In genomic region chr15:23095796-23096195, GRCh38 we compare ENCODE assay signal across 25 cellular contexts. TPM values are rescaled to one million over a fixed set of nuclear protein-coding genes. Genes with fewer than 3 reads are reported as not detected.
"Had no signal": no experiment of that assay in that cellular context is flagged by ENCODE, and none has a peak within 500 bp of the region (broad histone marks: within the 10 kb centered on the region; RNA-seq: fewer than 3 reads in every experiment).

No MANE protein-coding gene starts in this region.

- H3K4me1 ChIP-seq: SJCRH30 had no signal

- H3K4me3 ChIP-seq: SJCRH30 had no signal

- DNase-seq: KBM-7, MV-4-11, NCI-H1092, NCI-H1105 treated with DMSO at 0.1 percent for 48 hours, NCI-H1436, NCI-H187, NCI-H2029, NCI-H2081 treated with DMSO at 0.1 percent for 48 hours, NCI-H2171, NCI-H226, NCI-H446, NCI-H510A, NCI-H524 treated with DMSO at 0.1 percent for 48 hours, NCI-H774, PC-3, SHP77 treated with DMSO at 0.1 percent for 48 hours, SJCRH30 had no signal

- H3K36me3 ChIP-seq: SJCRH30 had no signal

- H3K27ac ChIP-seq: HL-60, SJCRH30 had no signal

- H3K9me3 ChIP-seq: SJCRH30 had no signal

- ATAC-seq: Panc1, PC-3, Right ventricle myocardium inferior, SK-N-SH treated with all-trans-retinoic acid at 6 μM for 48 hours had no signal

- H3K27me3 ChIP-seq: SJCRH30 had no signal

RNA-seq across cellular contexts. Expression of gene GOLGA6L1, which starts 40.8 kb away (rescaled TPM):
- total RNA-seq: LHCN-M2; MCF 10A; PC-3; Right ventricle myocardium inferior; RPMI7951; SJCRH30; T-helper 1 cell treated with Interleukin-12 subunit alpha and Interleukin-12 subunit beta and Interleukin-4 antibody, amounts not matched to agents 30 ng/mL and 1 ng/mL, for 36 hours had no signal
